In genomic region chr16:4765511-4766474, GRCh38 we compare ENCODE assay signal across 9 cellular contexts. TPM values are rescaled to one million over a fixed set of nuclear protein-coding genes. Genes with fewer than 3 reads are reported as not detected.
DNase-seq lines count a peak whose midpoint lies in the region; ATAC-seq and TF ChIP-seq lines count a peak whose summit lies in the region.
"Had no signal": no experiment of that assay in that cellular context is flagged by ENCODE, and none has a peak within 500 bp of the region (broad histone marks: within the 10 kb centered on the region; RNA-seq: fewer than 3 reads in every experiment).

No MANE protein-coding gene starts in this region.

- TF ChIP-seq EP300 in tibial nerve (IDR thresholded peaks at IDR 0.05), result no peak

- TF ChIP-seq POLR2A in right lobe of liver (IDR thresholded peaks at IDR 0.05) (no peak), tibial nerve (IDR thresholded peaks at IDR 0.05) (no peak)

- no peak for TF ChIP-seq CTCF in astrocyte of the cerebellum (IDR thresholded peaks at IDR 0.05; ENCODE audit: low read depth, low read length, missing control alignments)
- no peak for TF ChIP-seq CTCF in right lobe of liver (IDR thresholded peaks at IDR 0.05)
- TF ChIP-seq CTCF in tibial nerve (IDR thresholded peaks at IDR 0.05), result no peak

- peak overlapping the region; percentile 97 for H3K4me3 ChIP-seq in astrocyte of the cerebellum (ENCODE audit: low read depth, low read length)
- peak overlapping the region; percentile 97 to 99 (median 98) for H3K4me3 ChIP-seq in right lobe of liver
- H3K4me3 ChIP-seq in tibial nerve, result peak overlapping the region; percentile 79 to 99 (median 82)

- peak overlapping the region in 1 of 3 donors; percentile 13 for H3K27ac ChIP-seq in right lobe of liver
- H3K27ac ChIP-seq in tibial nerve, result peak overlapping the region in 2 of 4 donors; percentile 94 to 96

- H3K36me3 ChIP-seq in right lobe of liver (peaks cover 0 to 27% (median 5%) of the 10 kb centered on the region in 4 donors), tibial nerve (peaks cover under 1 to 46% (median 4%) of the 10 kb centered on the region in 3 donors)

- 15% methylated on average over 6 of the region's 26 CpGs for WGBS in right lobe of liver (ENCODE audit: insufficient coverage, low coverage, low lambda C conversion rate, missing lambda C conversion rate)
- 67 to 68% methylated on average over 26 of the region's 26 CpGs for WGBS in tibial nerve, 2 donors

- no peaks in the 10 kb centered on the region for H3K9me3 Mint-ChIP-seq in activated naive CD4-positive, alpha-beta T cell treated with anti-CD3 and anti-CD28 coated beads for 36 hours

- peak overlapping the region; percentile 80 for H3K4me3 Mint-ChIP-seq in activated naive CD4-positive, alpha-beta T cell treated with anti-CD3 and anti-CD28 coated beads for 36 hours

- peaks cover 35% of the 10 kb centered on the region for H3K4me1 Mint-ChIP-seq in activated naive CD4-positive, alpha-beta T cell treated with anti-CD3 and anti-CD28 coated beads for 36 hours (ENCODE audit: low read depth)

- H3K36me3 Mint-ChIP-seq in activated naive CD4-positive, alpha-beta T cell treated with anti-CD3 and anti-CD28 coated beads for 36 hours (ENCODE audit: low read depth), result peaks cover 10% of the 10 kb centered on the region

- H3K9me3 ChIP-seq in right lobe of liver (no peaks in the 10 kb centered on the region), tibial nerve (no peaks in the 10 kb centered on the region)

- H3K27me3 ChIP-seq in right lobe of liver, result no peaks in the 10 kb centered on the region
- H3K27me3 ChIP-seq in tibial nerve, result no peaks in the 10 kb centered on the region

- in situ Hi-C loops in astrocyte of the cerebellum (cut with HindIII; ENCODE audit: low sequenced_read_pairs), result loop anchor here (5.0 kb wide), 1 partner anchor 52 kb away; no protein-coding TSS in a partner anchor

- ATAC-seq in right lobe of liver, result no peak

- intact Hi-C loops in activated naive CD4-positive, alpha-beta T cell treated with anti-CD3 and anti-CD28 coated beads for 36 hours (cut with micrococcal nuclease), result loop anchor here (5.0 kb wide), 2 partner anchors 288 to 493 kb away; partner anchors contain the start of genes HMOX2 and TFAP4
- intact Hi-C loops in right lobe of liver (cut with DNase I), result no loop called here

- H3K27me3 Mint-ChIP-seq in activated naive CD4-positive, alpha-beta T cell treated with anti-CD3 and anti-CD28 coated beads for 36 hours (ENCODE audit: low read depth), result no peaks in the 10 kb centered on the region

- DNase-seq in activated naive CD4-positive, alpha-beta T cell treated with anti-CD3 and anti-CD28 coated beads for 36 hours, result no peak
- no peak for DNase-seq in activated naive CD4-positive, alpha-beta T cell (lab: John Stamatoyannopoulos, UW)
- DNase-seq in astrocyte of the cerebellum (ENCODE audit: low read depth) (no peak), right lobe of liver (no peak), tibial nerve (ENCODE audit: low spot score in 2 of 2) (no peak), HuH-7.5 (ENCODE audit: low spot score) (no peak), NCI-H2227 treated with DMSO at 0.1 percent for 48 hours (lab: John Stamatoyannopoulos, UW) (no peak), NCI-H226 (no peak)

- peak overlapping the region; percentile 82 for H3K27ac Mint-ChIP-seq in activated naive CD4-positive, alpha-beta T cell treated with anti-CD3 and anti-CD28 coated beads for 36 hours

- H3K4me1 ChIP-seq in right lobe of liver, result peaks cover 0 to 18% (median 4%) of the 10 kb centered on the region in 4 donors
- H3K4me1 ChIP-seq in tibial nerve, result peaks cover 0 to 52% (median 22%) of the 10 kb centered on the region in 4 donors

- CTCF ChIA-PET in activated naive CD4-positive, alpha-beta T cell treated with anti-CD3 and anti-CD28 coated beads for 36 hours (lab: Charles Lee), result interaction anchor here (0.7 to 1.0 kb wide), 2 partner anchors 31 to 114 kb away, joined by 3 read pairs; partner anchors contain the start of gene DNAAF8

RNA-seq across cellular contexts. Expression of gene ZNF500, which starts 1.2 kb away (rescaled TPM):
- 10 to 100 TPM in 1 of 2 experiments, 1 to 10 TPM in 1; 8.9 to 11.2 TPM for total RNA-seq in activated naive CD4-positive, alpha-beta T cell treated with anti-CD3 and anti-CD28 coated beads for 36 hours
- total RNA-seq in right lobe of liver, result 1 to 10 TPM; 4.5 to 6.6 (median 5.8) TPM
- total RNA-seq in tibial nerve, result 10 to 100 TPM; 20.3 to 43.2 (median 34.4) TPM

RNA-seq across cellular contexts. Expression of gene SEPTIN12, which starts 22.4 kb away (rescaled TPM):
- not detected for total RNA-seq in activated naive CD4-positive, alpha-beta T cell treated with anti-CD3 and anti-CD28 coated beads for 36 hours
- not detected for total RNA-seq in right lobe of liver
- not detected for total RNA-seq in tibial nerve
- total RNA-seq: Daoy had no signal

RNA-seq across cellular contexts. Expression of gene SMIM22, which starts 29.4 kb away (rescaled TPM):
- total RNA-seq in activated naive CD4-positive, alpha-beta T cell treated with anti-CD3 and anti-CD28 coated beads for 36 hours, result not detected
- under 1 TPM in 2 of 6 experiments, not detected in 4; 0.44 to 0.95 TPM for total RNA-seq in right lobe of liver
- not detected for total RNA-seq in tibial nerve
- total RNA-seq: Daoy had no signal

RNA-seq across cellular contexts. Expression of gene DNAAF8, which starts 31.5 kb away (rescaled TPM):
- total RNA-seq in activated naive CD4-positive, alpha-beta T cell treated with anti-CD3 and anti-CD28 coated beads for 36 hours, result under 1 TPM in 1 of 2 experiments, not detected in 1; 0.07 TPM
- under 1 TPM in 5 of 6 experiments, not detected in 1; 0.12 to 0.92 (median 0.42) TPM for total RNA-seq in right lobe of liver
- total RNA-seq in tibial nerve, result 10 to 100 TPM in 1 of 4 donors, 1 to 10 TPM in 1, under 1 TPM in 2; 0.21 to 15.3 (median 0.74) TPM

RNA-seq across cellular contexts. Expression of gene ANKS3, which starts 31.7 kb away (rescaled TPM):
- total RNA-seq in activated naive CD4-positive, alpha-beta T cell treated with anti-CD3 and anti-CD28 coated beads for 36 hours, result 10 to 100 TPM in 1 of 2 experiments, 1 to 10 TPM in 1; 8.2 to 11.7 TPM
- total RNA-seq in right lobe of liver, result 10 to 100 TPM in 1 of 6 experiments, 1 to 10 TPM in 5; 4.7 to 10.7 (median 7.6) TPM
- 10 to 100 TPM; 29.3 to 58.8 (median 51.8) TPM for total RNA-seq in tibial nerve
